In genomic region chr2:377414-377813, GRCh38 we compare ENCODE assay signal across 34 cellular contexts.
"Had no signal": no experiment of that assay in that cellular context is flagged by ENCODE, and none has a peak within 500 bp of the region (broad histone marks: within the 10 kb centered on the region; RNA-seq: fewer than 3 reads in every experiment).

No MANE protein-coding gene starts in this region.

- FAIRE-seq: astrocyte, bronchial epithelial cell had no signal

- H3K27me3 ChIP-seq: adrenal gland, ascending aorta, body of pancreas, brain microvascular endothelial cell, breast epithelium had no signal

- H3K4me1 ChIP-seq: adrenal gland, ascending aorta, breast epithelium had no signal

- H3K9me3 ChIP-seq: adrenal gland, body of pancreas had no signal

- H3K27ac ChIP-seq: adrenal gland, ascending aorta, body of pancreas, brain microvascular endothelial cell, breast epithelium, cardiac muscle cell had no signal

- ATAC-seq: activated naive CD4-positive, alpha-beta T cell treated with anti-CD3 and anti-CD28 coated beads, Interleukin-2, amount 50 U/mL, for 72 hours; activated naive CD8-positive, alpha-beta T cell treated with anti-CD3 and anti-CD28 coated beads, Interleukin-2, amount 50 U/mL, for 24 hours; activated T-cell treated with anti-CD3 and anti-CD28 coated beads, Interleukin-2, amount 50 U/mL, for 4 hours; activated T-cell treated with anti-CD3 and anti-CD28 coated beads, Interleukin-2, amount 50 U/mL, for 72 hours; activated T-helper 17 cell treated with anti-CD3 and anti-CD28 coated beads, Interleukin-2, amount 50 U/mL, for 72 hours; body of pancreas had no signal

- H3K36me3 ChIP-seq: adrenal gland, ascending aorta, brain microvascular endothelial cell, breast epithelium, cardiac muscle cell had no signal

- H3K4me3 ChIP-seq: adrenal gland, ascending aorta, body of pancreas, breast epithelium, cardiac muscle cell had no signal

- DNase-seq: activated effector memory CD4-positive, alpha-beta T cell treated with anti-CD3 and anti-CD28 coated beads, Interleukin-2, amount 50 U/mL, for 16 hours; activated effector memory CD4-positive, alpha-beta T cell treated with Interleukin-2 at 50 U/mL for 16 hours; activated gamma-delta T cell; activated gamma-delta T cell treated with Interleukin-2 at 50 U/mL for 16 hours; activated naive CD4-positive, alpha-beta T cell; activated naive CD4-positive, alpha-beta T cell treated with anti-CD3 and anti-CD28 coated beads for 36 hours; activated naive CD4-positive, alpha-beta T cell treated with anti-CD3 and anti-CD28 coated beads, Interleukin-2, amount 10 ng/mL, durations not matched to agents 7 days and 5 days; activated naive CD4-positive, alpha-beta T cell treated with anti-CD3 and anti-CD28 coated beads, Interleukin-2, amount 50 U/mL, for 16 hours; activated naive CD4-positive, alpha-beta T cell treated with Interleukin-2 at 50 U/mL for 16 hours; activated naive CD8-positive, alpha-beta T cell treated with anti-CD3 and anti-CD28 coated beads for 36 hours; activated naive CD8-positive, alpha-beta T cell treated with anti-CD3 and anti-CD28 coated beads, Interleukin-2, amount 10 ng/mL, durations not matched to agents 7 days and 5 days; activated naive CD8-positive, alpha-beta T cell treated with anti-CD3 and anti-CD28 coated beads, Interleukin-2, amount 50 U/mL, for 24 hours; activated T-cell treated with anti-CD3 and anti-CD28 coated beads, Interleukin-2, amount 50 U/mL, for 1 hour; activated T-cell treated with anti-CD3 and anti-CD28 coated beads, Interleukin-2, amount 50 U/mL, for 24 hours; activated T-cell treated with anti-CD3 and anti-CD28 coated beads, Interleukin-2, amount 50 U/mL, for 4 hours; activated T-cell treated with anti-CD3 and anti-CD28 coated beads, Interleukin-2, amount 50 U/mL, for 48 hours; activated T-cell treated with anti-CD3 and anti-CD28 coated beads, Interleukin-2, amount 50 U/mL, for 72 hours; adrenal gland; amniotic stem cell; amygdala; anterior cingulate cortex; aorta; body of pancreas; brain microvascular endothelial cell; caudate nucleus; central memory CD4-positive, alpha-beta T cell; cerebellar nuclear complex had no signal
